ENCODE assay signal across 17 cellular contexts in genomic region chr2:112577756-112578155, GRCh38. TPM values are rescaled to one million over a fixed set of nuclear protein-coding genes. Genes with fewer than 3 reads are reported as not detected.
DNase-seq lines count a peak whose midpoint lies in the region; ATAC-seq and TF ChIP-seq lines count a peak whose summit lies in the region.
"Had no signal": no experiment of that assay in that cellular context is flagged by ENCODE, and none has a peak within 500 bp of the region (broad histone marks: within the 10 kb centered on the region; RNA-seq: fewer than 3 reads in every experiment).

No MANE protein-coding gene starts in this region.

- no peaks in the 10 kb centered on the region for H3K9me3 ChIP-seq in HAP-1
- H3K9me3 ChIP-seq: spleen, thyroid gland had no signal

- no peaks in the 10 kb centered on the region for H3K27me3 ChIP-seq in HAP-1 (ENCODE audit: low read depth)
- H3K27me3 ChIP-seq: spleen, thyroid gland had no signal

- H3K4me3 Mint-ChIP-seq in osteocyte (ENCODE audit: unreplicated experiment): no peak overlapping the region

- in situ Hi-C loops in HAP-1 (cut with MboI; ENCODE audit: low sequenced_read_pairs): no loop called here

- H3K36me3 Mint-ChIP-seq in osteocyte (ENCODE audit: unreplicated experiment): peaks cover 17% of the 10 kb centered on the region

- ATAC-seq in GM19351 (IDR thresholded peaks at IDR 0.05; ENCODE audit: unreplicated experiment): no peak

- no peaks in the 10 kb centered on the region; the same call in 1 of the 2 replicates for H3K4me1 ChIP-seq in HAP-1

- H3K4me1 Mint-ChIP-seq in osteocyte (ENCODE audit: unreplicated experiment): peaks cover 13% of the 10 kb centered on the region

- H3K36me3 ChIP-seq in HAP-1 (replicated peaks): peaks cover 46% of the 10 kb centered on the region

- peak; percentile 37 for TF ChIP-seq CTCF in osteocyte (IDR thresholded peaks at IDR 0.05)

- H3K27ac Mint-ChIP-seq in osteocyte (ENCODE audit: unreplicated experiment): no peak overlapping the region

- no peaks in the 10 kb centered on the region for H3K9me3 Mint-ChIP-seq in osteocyte (ENCODE audit: unreplicated experiment)

- H3K4me3 ChIP-seq in HAP-1: no peak overlapping the region
- H3K4me3 ChIP-seq: lung, spleen, thyroid gland had no signal

- no peaks in the 10 kb centered on the region for H3K27me3 Mint-ChIP-seq in osteocyte (ENCODE audit: unreplicated experiment)

- DNase-seq in EL (peak; percentile 14), dermis blood vessel endothelial cell (peak; percentile 5), osteocyte (ENCODE audit: extremely low spot score, unreplicated experiment) (no peak), T-helper 9 cell (no peak), HAP-1 (ENCODE audit: low spot score in 2 of 2) (no peak)
- DNase-seq: activated CD4-positive, CD25-positive, alpha-beta regulatory T cell; amniotic stem cell; DMS53; effector memory CD4-positive, alpha-beta T cell; NCI-H187 treated with DMSO at 0.1 percent for 48 hours; NCI-H774; nucleus accumbens; spleen; thyroid gland had no signal

TF ChIP-seq in PFSK-1, 5 proteins besides CTCF, POLR2A, EP300 and RAD21:
- TF ChIP-seq POLR2AphosphoS5 (IDR thresholded peaks at IDR 0.05; ENCODE audit: low read depth, low read length): peak; percentile 29; the same call in 1 of the 2 replicates
- TF ChIP-seq TAF1 (IDR thresholded peaks at IDR 0.05; ENCODE audit: borderline replicate concordance, insufficient read depth, low read length): no peak

RNA-seq across cellular contexts. Expression of gene CHCHD5, which starts 6.7 kb away (rescaled TPM):
- polyA plus RNA-seq in PFSK-1 (2012; ENCODE audit: insufficient read length, low read depth): 57.0 TPM
- total RNA-seq in dermis blood vessel endothelial cell (3.4 and 5.6 TPM in 2 replicates), osteocyte (24.7 and 31.4 TPM in 2 replicates)

RNA-seq across cellular contexts. Expression of gene POLR1B, which starts 35.5 kb away (rescaled TPM):
- 33.9 TPM for polyA plus RNA-seq in PFSK-1 (2012; ENCODE audit: insufficient read length, low read depth)
- total RNA-seq in dermis blood vessel endothelial cell: 16.8 and 22.0 TPM in 2 replicates
- total RNA-seq in osteocyte: 17.1 and 21.0 TPM in 2 replicates

Comparison
In these comparisons a context has a peak if more than half of its experiments do, and no peak if none do; other contexts are left out.
1. DNase-seq: peak in EL (single experiment) and dermis blood vessel endothelial cell (single experiment); none in osteocyte (single experiment), T-helper 9 cell (single experiment) and HAP-1 (0 of 2).